ENCODE assay signal across 26 cellular contexts in the genomic region with DNA sequence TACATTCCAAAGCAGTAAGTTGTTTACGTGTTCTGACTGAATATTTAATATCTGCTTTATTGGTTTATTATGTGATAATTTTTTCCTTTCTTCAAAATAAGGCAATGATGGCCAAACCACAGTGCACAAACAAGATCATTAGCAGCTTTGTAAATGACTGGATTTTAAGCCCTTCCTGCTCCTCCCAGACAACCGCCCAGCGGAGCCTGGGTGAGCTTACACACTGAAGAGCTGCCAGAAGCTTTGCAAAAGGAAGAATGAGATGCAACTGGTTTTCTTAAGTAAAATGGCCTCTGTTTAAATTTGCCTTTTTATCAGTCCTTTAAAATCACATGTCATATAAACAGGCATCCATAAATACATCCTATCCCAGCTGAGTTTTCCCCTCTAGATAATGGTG. TPM values are rescaled to one million over a fixed set of nuclear protein-coding genes. Genes with fewer than 3 reads are reported as not detected.
DNase-seq lines count a peak whose midpoint lies in the region; ATAC-seq and TF ChIP-seq lines count a peak whose summit lies in the region.
"Had no signal": no experiment of that assay in that cellular context is flagged by ENCODE, and none has a peak within 500 bp of the region (broad histone marks: within the 10 kb centered on the region; RNA-seq: fewer than 3 reads in every experiment).

No MANE protein-coding gene starts in this region.

- H2AFZ ChIP-seq in GM23338, result no peak overlapping the region
- no peak overlapping the region for H2AFZ ChIP-seq in OCI-LY7 (ENCODE audit: low read length)

- no TSS peak for BruUV-seq in OCI-LY7 (replicated peaks; lab: Mats Ljungman, UMichigan)

- no peak for TF ChIP-seq POLR2A in gastroesophageal sphincter (IDR thresholded peaks at IDR 0.05)
- TF ChIP-seq POLR2A in sigmoid colon (IDR thresholded peaks at IDR 0.05), result no peak

- H3K27ac ChIP-seq in GM23338 (ENCODE audit: low read depth) (no peak overlapping the region), angular gyrus (ENCODE audit: low read depth, low read length) (peak overlapping the region; percentile 29), gastroesophageal sphincter (peak overlapping the region in 3 of 4 donors; percentile 31 to 63 (median 33)), sigmoid colon (peak overlapping the region in 3 of 4 donors; percentile 16 to 29 (median 21)), OCI-LY7 (ENCODE audit: low read depth, low read length, poor library complexity, severe bottlenecking) (no peak overlapping the region)
- H3K27ac ChIP-seq: A549, SJSA1 had no signal

- TF ChIP-seq EP300 in gastroesophageal sphincter (IDR thresholded peaks at IDR 0.05), result no peak
- TF ChIP-seq EP300 in sigmoid colon (IDR thresholded peaks at IDR 0.05), result no peak

- no peaks in the 10 kb centered on the region; the same call in 2 of the 3 replicates for H3K36me3 Mint-ChIP-seq in GM23338 (ENCODE audit: low read depth)
- H3K36me3 Mint-ChIP-seq: CD4-positive, alpha-beta memory T cell had no signal

- H4K20me1 ChIP-seq in GM23338 (replicated peaks; ENCODE audit: insufficient read depth) (no peaks in the 10 kb centered on the region), OCI-LY7 (ENCODE audit: insufficient read depth, low read length) (no peaks in the 10 kb centered on the region)

- peaks cover 28% of the 10 kb centered on the region for H3K4me1 Mint-ChIP-seq in GM23338
- H3K4me1 Mint-ChIP-seq: CD4-positive, alpha-beta memory T cell had no signal

- H3K79me2 ChIP-seq in GM23338 (replicated peaks; ENCODE audit: insufficient read depth) (no peaks in the 10 kb centered on the region), OCI-LY7 (ENCODE audit: insufficient read depth, low read depth, low read length) (no peaks in the 10 kb centered on the region)

- H3K27me3 ChIP-seq in GM23338 (ENCODE audit: insufficient read depth) (no peaks in the 10 kb centered on the region), gastroesophageal sphincter (no peaks in the 10 kb centered on the region), sigmoid colon (no peaks in the 10 kb centered on the region)
- H3K27me3 ChIP-seq: MG63, SJSA1 had no signal

- no peak overlapping the region for H3K27ac Mint-ChIP-seq in GM23338
- H3K27ac Mint-ChIP-seq: CD4-positive, alpha-beta memory T cell; HFFc6 had no signal

- no peak for ATAC-seq in GM23338
- ATAC-seq in gastroesophageal sphincter, result no peak
- ATAC-seq in HG03097 (IDR thresholded peaks at IDR 0.05; ENCODE audit: low FRiP score, unreplicated experiment), result no peak
- ATAC-seq: A549 had no signal

- H3K9me3 ChIP-seq in gastroesophageal sphincter (no peaks in the 10 kb centered on the region), sigmoid colon (no peaks in the 10 kb centered on the region), OCI-LY7 (ENCODE audit: low read length) (no peaks in the 10 kb centered on the region)
- H3K9me3 ChIP-seq: A549, HAP-1, MG63, SJSA1 had no signal

- 56 to 57% methylated on average over 3 of the region's 3 CpGs for WGBS in gastroesophageal sphincter (ENCODE audit: low coverage in 1 of 2), 2 donors
- 79 to 80% methylated on average over 3 of the region's 3 CpGs for WGBS in sigmoid colon, 2 donors

- no peak for TF ChIP-seq CTCF in GM23338 (conservative IDR thresholded peaks at IDR 0.05; ENCODE audit: low read depth in 2 of 2)
- no peak for TF ChIP-seq CTCF in gastroesophageal sphincter (IDR thresholded peaks at IDR 0.05)
- TF ChIP-seq CTCF in sigmoid colon (IDR thresholded peaks at IDR 0.05), result no peak
- TF ChIP-seq CTCF in OCI-LY7 (conservative IDR thresholded peaks at IDR 0.05; ENCODE audit: low read length), result no peak

- peaks cover 5% of the 10 kb centered on the region for H3K27me3 Mint-ChIP-seq in GM23338 (ENCODE audit: insufficient read depth, low read depth, poor library complexity)
- H3K27me3 Mint-ChIP-seq: CD4-positive, alpha-beta memory T cell had no signal

- H3F3A ChIP-seq in GM23338 (replicated peaks; ENCODE audit: low read depth), result no peaks in the 10 kb centered on the region

- H3K4me3 ChIP-seq in GM23338 (no peak overlapping the region), gastroesophageal sphincter (no peak overlapping the region), sigmoid colon (no peak overlapping the region), OCI-LY7 (ENCODE audit: low read depth, low read length, poor library complexity, severe bottlenecking) (no peak overlapping the region)
- H3K4me3 ChIP-seq: A549, HAP-1, MG63, SJSA1 had no signal

- H3K4me1 ChIP-seq in GM23338 (ENCODE audit: insufficient read depth), result peaks cover 26% of the 10 kb centered on the region
- no peaks in the 10 kb centered on the region for H3K4me1 ChIP-seq in gastroesophageal sphincter
- no peaks in the 10 kb centered on the region for H3K4me1 ChIP-seq in sigmoid colon
- H3K4me1 ChIP-seq in OCI-LY7 (ENCODE audit: insufficient read depth, low read length, poor library complexity, severe bottlenecking), result no peaks in the 10 kb centered on the region
- H3K4me1 ChIP-seq: A549, SJSA1 had no signal

- POLR2A ChIA-PET in OCI-LY7 (lab: Charles Lee), result interaction anchor here (0.6 kb wide), 2 partner anchors 715 to 934 kb away, joined by 3 read pairs; no protein-coding TSS in a partner anchor

- H3K4me3 Mint-ChIP-seq in GM23338, result no peak overlapping the region
- H3K4me3 Mint-ChIP-seq: CD4-positive, alpha-beta memory T cell; HFFc6 had no signal

- H3K9me3 Mint-ChIP-seq in GM23338, result no peaks in the 10 kb centered on the region; the same call in 2 of the 3 replicates
- H3K9me3 Mint-ChIP-seq: HFFc6 had no signal

- H3K9me2 ChIP-seq in GM23338 (ENCODE audit: insufficient read depth) (0 out of 2 replicates have a peak, but pooled peaks cover 2% of the 10 kb centered on the region), OCI-LY7 (ENCODE audit: insufficient read depth, low read length) (no peaks in the 10 kb centered on the region)

- H3K36me3 ChIP-seq in GM23338 (ENCODE audit: insufficient read depth), result no peaks in the 10 kb centered on the region
- peaks cover 11 to 98% of the 10 kb centered on the region in 2 donors for H3K36me3 ChIP-seq in gastroesophageal sphincter
- peaks cover 25 to 95% (median 53%) of the 10 kb centered on the region in 4 donors for H3K36me3 ChIP-seq in sigmoid colon
- H3K36me3 ChIP-seq in OCI-LY7 (ENCODE audit: insufficient read depth, low read length), result no peaks in the 10 kb centered on the region
- H3K36me3 ChIP-seq: HAP-1, MG63, SJSA1 had no signal

- DNase-seq in GM23338 (ENCODE audit: low spot score) (no peak), sigmoid colon (no peak), OCI-LY7 (ENCODE audit: low spot score) (no peak), ureter (ENCODE audit: low spot score) (no peak)
- DNase-seq: AML-193; C1 segment of cervical spinal cord; CD4-positive, alpha-beta memory T cell; COR-L47; GOT3; HFFc6; IMR-90; KG1; MG63; NCI-H1105 treated with DMSO at 0.1 percent for 48 hours; NCI-H2029; NCI-H446; NCI-H524 treated with DMSO at 0.1 percent for 48 hours; NCI-H774; Right ventricle myocardium superior; RPMI8226 had no signal

- intact Hi-C loops in sigmoid colon (cut with DNase I) (no loop called here), OCI-LY7 (cut with micrococcal nuclease; ENCODE audit: unreplicated experiment) (no loop called here)

- CTCF ChIA-PET in OCI-LY7 (lab: Charles Lee; ENCODE audit: unreplicated experiment), result no interaction called here

- peak overlapping the region; percentile 16; the same call in 1 of the 2 replicates for H3K4me2 ChIP-seq in GM23338
- no peak overlapping the region for H3K4me2 ChIP-seq in OCI-LY7 (ENCODE audit: low read length)
- H3K4me2 ChIP-seq: A549 had no signal

TF ChIP-seq in GM23338, 12 proteins besides CTCF, POLR2A, EP300 and RAD21 (continues in another document):
- TF ChIP-seq CREB1 (CRISPR knock-in tag; IDR thresholded peaks at IDR 0.05; ENCODE audit: low read depth), result no peak
- TF ChIP-seq, protein P1, sequence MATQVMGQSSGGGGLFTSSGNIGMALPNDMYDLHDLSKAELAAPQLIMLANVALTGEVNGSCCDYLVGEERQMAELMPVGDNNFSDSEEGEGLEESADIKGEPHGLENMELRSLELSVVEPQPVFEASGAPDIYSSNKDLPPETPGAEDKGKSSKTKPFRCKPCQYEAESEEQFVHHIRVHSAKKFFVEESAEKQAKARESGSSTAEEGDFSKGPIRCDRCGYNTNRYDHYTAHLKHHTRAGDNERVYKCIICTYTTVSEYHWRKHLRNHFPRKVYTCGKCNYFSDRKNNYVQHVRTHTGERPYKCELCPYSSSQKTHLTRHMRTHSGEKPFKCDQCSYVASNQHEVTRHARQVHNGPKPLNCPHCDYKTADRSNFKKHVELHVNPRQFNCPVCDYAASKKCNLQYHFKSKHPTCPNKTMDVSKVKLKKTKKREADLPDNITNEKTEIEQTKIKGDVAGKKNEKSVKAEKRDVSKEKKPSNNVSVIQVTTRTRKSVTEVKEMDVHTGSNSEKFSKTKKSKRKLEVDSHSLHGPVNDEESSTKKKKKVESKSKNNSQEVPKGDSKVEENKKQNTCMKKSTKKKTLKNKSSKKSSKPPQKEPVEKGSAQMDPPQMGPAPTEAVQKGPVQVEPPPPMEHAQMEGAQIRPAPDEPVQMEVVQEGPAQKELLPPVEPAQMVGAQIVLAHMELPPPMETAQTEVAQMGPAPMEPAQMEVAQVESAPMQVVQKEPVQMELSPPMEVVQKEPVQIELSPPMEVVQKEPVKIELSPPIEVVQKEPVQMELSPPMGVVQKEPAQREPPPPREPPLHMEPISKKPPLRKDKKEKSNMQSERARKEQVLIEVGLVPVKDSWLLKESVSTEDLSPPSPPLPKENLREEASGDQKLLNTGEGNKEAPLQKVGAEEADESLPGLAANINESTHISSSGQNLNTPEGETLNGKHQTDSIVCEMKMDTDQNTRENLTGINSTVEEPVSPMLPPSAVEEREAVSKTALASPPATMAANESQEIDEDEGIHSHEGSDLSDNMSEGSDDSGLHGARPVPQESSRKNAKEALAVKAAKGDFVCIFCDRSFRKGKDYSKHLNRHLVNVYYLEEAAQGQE (IDR thresholded peaks at IDR 0.05; ENCODE audit: unreplicated experiment), result no peak

RNA-seq across cellular contexts. Expression of a gene that starts 52.2 kb away (rescaled TPM):
- total RNA-seq in GM23338 (2014; rRNA removed; shearing (Covaris generic)), result 1.5 and 1.7 TPM in 2 replicates
- 1.7 and 2.4 TPM in 2 replicates for polyA plus RNA-seq in GM23338 (2016; fragmentation: Nextera tagmentation; extraction: Ambion mirVana)
- total RNA-seq in gastroesophageal sphincter, result 1,000 to 10,000 TPM; 1,558 to 2,335 (median 1,828) TPM
- total RNA-seq in sigmoid colon, result 1,000 to 10,000 TPM; 1,005 to 1,386 (median 1,166) TPM
- polyA plus RNA-seq in sigmoid colon, result 100 to 1,000 TPM in 1 of 3 donors, 10 to 100 TPM in 2; 10.4 to 145 (median 28.8) TPM
- total RNA-seq in OCI-LY7 (2014; rRNA removed; shearing (Covaris generic)), result not detected in 2 replicates
- not detected in 2 replicates for total RNA-seq in OCI-LY7 (2022)
- 400 TPM for total RNA-seq in ureter
- total RNA-seq: CD4-positive, alpha-beta memory T cell; HFFc6; IMR-90; SJSA1 had no signal
- polyA plus RNA-seq: A549; CD4-positive, alpha-beta memory T cell; IMR-90 had no signal

RNA-seq across cellular contexts. Expression of a gene that starts 54.6 kb away (rescaled TPM):
- 13.6 and 22.9 TPM in 2 replicates for total RNA-seq in GM23338 (2014; rRNA removed; shearing (Covaris generic))
- polyA plus RNA-seq in GM23338 (2016; fragmentation: Nextera tagmentation; extraction: Ambion mirVana) (35.2 and 43.4 TPM in 2 replicates), sigmoid colon (10 to 100 TPM; 27.0 to 53.1 (median 33.5) TPM)
- total RNA-seq in gastroesophageal sphincter (10 to 100 TPM; 19.3 to 26.7 (median 22.8) TPM), sigmoid colon (10 to 100 TPM; 12.4 to 25.2 (median 22.7) TPM), OCI-LY7 (2022) (13.8 and 16.5 TPM in 2 replicates), ureter (24.2 TPM)
- 9.0 and 11.4 TPM in 2 replicates for total RNA-seq in OCI-LY7 (2014; rRNA removed; shearing (Covaris generic))

Comparison
In these comparisons a context has a peak if more than half of its experiments do, and no peak if none do; other contexts are left out.
1. H3K27ac ChIP-seq: peak in angular gyrus (single experiment), gastroesophageal sphincter (3 of 4) and sigmoid colon (3 of 4); none in GM23338 (single experiment) and OCI-LY7 (single experiment).
2. RNA of a gene that starts 52.2 kb away (total RNA-seq): 1,558 to 2,335 TPM in gastroesophageal sphincter, 1,005 to 1,386 TPM in sigmoid colon and 400 TPM in ureter (single experiment); 1.5 to 1.7 TPM in GM23338 and not detected in OCI-LY7; every median in the first group is over 100 times any median in the second.